In genomic region chr12:62720661-62721330, GRCh38 we compare ENCODE assay signal across 1 cellular context.
TF ChIP-seq lines count a peak whose summit lies in the region.

No MANE protein-coding gene starts in this region.

TF ChIP-seq in IMR-90, 13 proteins besides CTCF, POLR2A, EP300 and RAD21 (continued from another document):
- no peak for TF ChIP-seq USF2 (IDR thresholded peaks at IDR 0.05; ENCODE audit: low read depth, low read length)
- no peak for TF ChIP-seq FOS (IDR thresholded peaks at IDR 0.05; ENCODE audit: low read depth, low read length)
- TF ChIP-seq RFX5 (IDR thresholded peaks at IDR 0.05; ENCODE audit: low read depth, low read length): no peak
- no peak for TF ChIP-seq CEBPB (IDR thresholded peaks at IDR 0.05; ENCODE audit: low read depth, low read length)
